15 cellular contexts compared by ENCODE assay signal in genomic region chr9:19703702-19704101, GRCh38.
"Had no signal": no experiment of that assay in that cellular context is flagged by ENCODE, and none has a peak within 500 bp of the region (broad histone marks: within the 10 kb centered on the region; RNA-seq: fewer than 3 reads in every experiment).

No MANE protein-coding gene starts in this region.

- H3K36me3 ChIP-seq: esophagus squamous epithelium, spleen had no signal

- H3K4me1 ChIP-seq: esophagus squamous epithelium, psoas muscle, spleen had no signal

- H3K4me3 ChIP-seq: esophagus squamous epithelium, psoas muscle, spleen had no signal

- DNase-seq: esophagus squamous epithelium; foreskin fibroblast; mammary epithelial cell; naive thymus-derived CD4-positive, alpha-beta T cell; nephron progenitor cell; psoas muscle; retina; spleen; stimulated activated CD4-positive, alpha-beta T cell treated with anti-CD3 and anti-CD28 coated beads, Interleukin-15, amount 100 ng/mL, for 24 hours; stimulated activated CD4-positive, alpha-beta T cell treated with anti-CD3 and anti-CD28 coated beads, Interleukin-1b, Interleukin-23, amount 100 ng/mL, for 48 hours; stimulated activated CD4-positive, alpha-beta T cell treated with anti-CD3 and anti-CD28 coated beads, Interleukin-4, amount 100 ng/mL, for 24 hours; stimulated activated naive B cell treated with anti-CD40 and anti-IgM and Interleukin-4, amounts not matched to agents 10 μg/mL and 1 μg/mL and 100 μg/mL, for 72 hours; stimulated activated naive CD8-positive, alpha-beta T cell treated with anti-CD3 and anti-CD28 coated beads, Interleukin-15, amount 100 ng/mL, for 72 hours; trophoblast cell had no signal

- H3K9me3 ChIP-seq: esophagus squamous epithelium, psoas muscle, spleen had no signal

- ATAC-seq: naive thymus-derived CD4-positive, alpha-beta T cell; psoas muscle; sciatic nerve; stimulated activated naive B cell treated with anti-CD40 and anti-IgM and Interleukin-4, amounts not matched to agents 10 μg/mL and 1 μg/mL and 100 μg/mL, for 72 hours; stimulated activated naive CD8-positive, alpha-beta T cell treated with anti-CD3 and anti-CD28 coated beads, Interleukin-15, amount 100 ng/mL, for 72 hours had no signal

- H3K27ac ChIP-seq: esophagus squamous epithelium, psoas muscle, spleen had no signal

- H3K27me3 ChIP-seq: esophagus squamous epithelium, spleen had no signal
